9 cellular contexts compared by ENCODE assay signal in genomic region chr1:178543291-178543609, GRCh38. TPM values are rescaled to one million over a fixed set of nuclear protein-coding genes. Genes with fewer than 3 reads are reported as not detected.
DNase-seq lines count a peak whose midpoint lies in the region; ATAC-seq and TF ChIP-seq lines count a peak whose summit lies in the region.
"Had no signal": no experiment of that assay in that cellular context is flagged by ENCODE, and none has a peak within 500 bp of the region (broad histone marks: within the 10 kb centered on the region; RNA-seq: fewer than 3 reads in every experiment).

No MANE protein-coding gene starts in this region.

- H4K5ac ChIP-seq in IMR-90 (ENCODE audit: low read depth, low read length) = peak overlapping the region; percentile 90

- H4K8ac ChIP-seq in IMR-90 (ENCODE audit: low read depth in 2 of 2, low read length in 2 of 2) = peak overlapping the region; percentile 48 to 77

- peak overlapping the region; percentile 12 for H2AK9ac ChIP-seq in IMR-90 (replicated peaks; ENCODE audit: low read depth, low read length, poor library complexity)

- no TSS peak for BruUV-seq in IMR-90 (replicated peaks; lab: Mats Ljungman, UMichigan)
- BruUV-seq in mammary epithelial cell (replicated peaks; lab: Mats Ljungman, UMichigan) = no TSS peak

- H3K4me1 ChIP-seq in IMR-90 (ENCODE audit: control insufficient read depth, insufficient read depth, low read length) = peaks cover 35% of the 10 kb centered on the region
- H3K4me1 ChIP-seq in mammary epithelial cell (ENCODE audit: insufficient read depth, low read length) = peaks cover 17% of the 10 kb centered on the region
- H3K4me1 ChIP-seq in mesodermal cell (ENCODE audit: control insufficient read depth, insufficient read depth, low read length, poor library complexity, severe bottlenecking) = peaks cover 6% of the 10 kb centered on the region

- peak overlapping the region; percentile 63 for H2BK120ac ChIP-seq in IMR-90 (ENCODE audit: low read depth, low read length)

- H3K36me3 ChIP-seq in IMR-90 (ENCODE audit: control insufficient read depth, insufficient read depth, low read length) (peaks cover 13% of the 10 kb centered on the region; the same call in 1 of the 2 replicates), mammary epithelial cell (ENCODE audit: insufficient read depth, low read length) (no peaks in the 10 kb centered on the region), mesodermal cell (ENCODE audit: control insufficient read depth, insufficient read depth, low read length) (no peaks in the 10 kb centered on the region)

- H3K27ac ChIP-seq in IMR-90 (ENCODE audit: insufficient read depth, low read length) (peak overlapping the region; percentile 93), mammary epithelial cell (ENCODE audit: insufficient read depth, low read depth, low read length) (no peak overlapping the region), mesodermal cell (ENCODE audit: low read depth, low read length, severe bottlenecking) (peak overlapping the region; percentile 88)

- no peak for TF ChIP-seq CTCF in GM13977 (IDR thresholded peaks at IDR 0.05; ENCODE audit: extremely low read depth, insufficient read depth, missing control alignments)
- no peak for TF ChIP-seq CTCF in IMR-90 (conservative IDR thresholded peaks at IDR 0.05; ENCODE audit: low read depth, low read length)
- no peak for TF ChIP-seq CTCF in mammary epithelial cell (conservative IDR thresholded peaks at IDR 0.05 in 1 of 2, IDR thresholded peaks at IDR 0.05 in 1 of 2; ENCODE audit: extremely low read depth in 1 of 2, insufficient read depth in 1 of 2, low read depth in 1 of 2, low read length in 2 of 2)
- TF ChIP-seq CTCF in GM13976 (IDR thresholded peaks at IDR 0.05; ENCODE audit: borderline replicate concordance, control extremely low read depth, extremely low read depth, insufficient read depth, missing control alignments) = no peak

- peak overlapping the region; percentile 92 for H2AFZ ChIP-seq in IMR-90 (replicated peaks; ENCODE audit: low read length, poor library complexity)
- H2AFZ ChIP-seq in mammary epithelial cell (ENCODE audit: low read depth, low read length) = peak overlapping the region; percentile 100

- H3K4ac ChIP-seq in IMR-90 (ENCODE audit: low read depth, low read length) = peak overlapping the region; percentile 58

- H3K9me1 ChIP-seq in IMR-90 (ENCODE audit: insufficient read depth, low read length) = peaks cover 28% of the 10 kb centered on the region

- peak overlapping the region; percentile 20; the same call in 1 of the 3 replicates for H2BK15ac ChIP-seq in IMR-90 (ENCODE audit: low read depth, low read length)

- peaks cover 20 to 47% of the 10 kb centered on the region in 2 experiments for H3K79me1 ChIP-seq in IMR-90 (ENCODE audit: low read depth in 1 of 2, low read length in 2 of 2)

- ATAC-seq in GM21529 (IDR thresholded peaks at IDR 0.05; ENCODE audit: unreplicated experiment) (peak; percentile 45), IMR-90 (ENCODE audit: low read depth) (peak; percentile 0; the same call in 1 of the 2 replicates)

- H3K9me3 ChIP-seq in IMR-90 (ENCODE audit: control insufficient read depth, insufficient read depth, low read length) (no peaks in the 10 kb centered on the region), mammary epithelial cell (replicated peaks; ENCODE audit: insufficient read depth, low read length) (no peaks in the 10 kb centered on the region), mesodermal cell (ENCODE audit: control insufficient read depth, low read length) (no peaks in the 10 kb centered on the region)

- H3K4me2 ChIP-seq in IMR-90 (ENCODE audit: low read depth, low read length) (peak overlapping the region; percentile 88), mammary epithelial cell (ENCODE audit: insufficient read depth, low read depth, low read length) (peak overlapping the region; percentile 93)

- intact Hi-C loops in IMR-90 (cut with micrococcal nuclease) = loop anchor here (1.0 to 10.0 kb wide), 9 partner anchors 66 to 362 kb away; no protein-coding TSS in a partner anchor
- intact Hi-C loops in mammary epithelial cell (cut with micrococcal nuclease) = loop anchor here (1.0 to 2.0 kb wide), 2 partner anchors 66 to 182 kb away; partner anchors contain the start of gene RALGPS2

- dilution Hi-C loops in IMR-90 (cut with HindIII; ENCODE audit: low sequenced_read_pairs, unreplicated experiment) = no loop called here
- dilution Hi-C loops in mammary epithelial cell (cut with HindIII; ENCODE audit: low sequenced_read_pairs) = no loop called here

- in situ Hi-C loops in GM13977 (cut with MboI; ENCODE audit: low pct_unique_long_range_greater_than_20kb, low sequenced_read_pairs, unreplicated experiment) = loop anchor here (10.0 to 25.0 kb wide), 2 partner anchors 222 to 819 kb away; partner anchors contain the start of gene AXDND1
- in situ Hi-C loops in IMR-90 (cut with MboI; ENCODE audit: low sequenced_read_pairs) = loop anchor here (10.0 kb wide), 2 partner anchors 192 to 222 kb away; no protein-coding TSS in a partner anchor
- in situ Hi-C loops in mammary epithelial cell (cut with MboI; ENCODE audit: low sequenced_read_pairs in 2 of 2) = loop anchor here in 1 of 2 donors (25.0 kb wide), 1 partner anchor 819 kb away; the partner anchor contains the start of gene AXDND1
- in situ Hi-C loops in GM13976 (cut with MboI; ENCODE audit: low sequenced_read_pairs, unreplicated experiment) = loop anchor here (25.0 kb wide), 1 partner anchor 819 kb away; the partner anchor contains the start of gene AXDND1

- POLR2A ChIA-PET in IMR-90 (lab: Charles Lee; ENCODE audit: unreplicated experiment) = interaction anchor here (1.4 kb wide), 1 partner anchor 183 kb away, joined by 3 read pairs; no protein-coding TSS in a partner anchor

- peak overlapping the region; percentile 39 for H4K91ac ChIP-seq in IMR-90 (ENCODE audit: insufficient read depth, low read depth, low read length)

- H3K23ac ChIP-seq in IMR-90 (ENCODE audit: low read depth, low read length) = peak overlapping the region; percentile 43

- H3K18ac ChIP-seq in IMR-90 (ENCODE audit: low read depth, low read length) = peak overlapping the region; percentile 68

- H4K20me1 ChIP-seq in IMR-90 (ENCODE audit: insufficient read depth, low read length) = no peaks in the 10 kb centered on the region
- no peaks in the 10 kb centered on the region for H4K20me1 ChIP-seq in mammary epithelial cell (ENCODE audit: insufficient read depth, low read length)

- TF ChIP-seq POLR2A in IMR-90 (IDR thresholded peaks at IDR 0.05; ENCODE audit: low read depth, low read length) = no peak

- H2AK5ac ChIP-seq in IMR-90 (ENCODE audit: low read depth, low read length) = peak overlapping the region; percentile 1; the same call in 1 of the 2 replicates

- CTCF ChIA-PET in IMR-90 (lab: Yijun Ruan, JAX) (interaction anchor here (0.6 to 2.4 kb wide), 18 partner anchors 29 to 463 kb away, joined by 3 to 16 read pairs (median 3); no protein-coding TSS in a partner anchor), mammary epithelial cell (lab: Charles Lee; ENCODE audit: low non-redundant PET) (interaction anchor here (0.5 to 0.8 kb wide), 5 partner anchors 67 to 210 kb away, joined by 3 to 5 read pairs (median 4); no protein-coding TSS in a partner anchor)

- peak; percentile 42 for DNase-seq in GM13977 (ENCODE audit: low spot score)
- DNase-seq in IMR-90 = no peak
- DNase-seq in mammary epithelial cell = no peak
- DNase-seq in medulla oblongata (ENCODE audit: extremely low spot score) = no peak
- no peak for DNase-seq in GM13976 (ENCODE audit: low spot score)
- DNase-seq in hippocampal formation (lab: John Stamatoyannopoulos, UW) = no peak

- H3K9ac ChIP-seq in IMR-90 (ENCODE audit: low read depth, low read length) (peak overlapping the region; percentile 78), mammary epithelial cell (ENCODE audit: insufficient read depth, low read length) (no peak overlapping the region)

- no peak for TF ChIP-seq RAD21 in IMR-90 (IDR thresholded peaks at IDR 0.05; ENCODE audit: low read length)

- peak overlapping the region; percentile 41 for H2BK20ac ChIP-seq in IMR-90 (ENCODE audit: low read depth, low read length)

- H3K4me3 ChIP-seq in IMR-90 (ENCODE audit: insufficient read depth, low read depth, low read length) (peak overlapping the region; percentile 64), mammary epithelial cell (replicated peaks in 1 of 3; ENCODE audit: insufficient read depth in 1 of 3, low read depth in 2 of 3, low read length in 3 of 3) (peak overlapping the region; percentile 49 to 85 (median 71)), mesodermal cell (ENCODE audit: extremely low read depth, insufficient read depth, low read length, poor library complexity, severe bottlenecking) (peak overlapping the region; percentile 72)

- H3K14ac ChIP-seq in IMR-90 (replicated peaks; ENCODE audit: low read depth, low read length) = peak overlapping the region; percentile 29

- H3K79me2 ChIP-seq in mammary epithelial cell (ENCODE audit: insufficient read depth, low read length) = no peaks in the 10 kb centered on the region

- no peaks in the 10 kb centered on the region for H3K27me3 ChIP-seq in IMR-90 (ENCODE audit: control insufficient read depth, insufficient read depth, low read length)
- H3K27me3 ChIP-seq in mammary epithelial cell (ENCODE audit: insufficient read depth, low read length) = no peaks in the 10 kb centered on the region

- peak overlapping the region; percentile 90 for H2BK5ac ChIP-seq in IMR-90 (ENCODE audit: low read depth, low read length, poor library complexity, severe bottlenecking)

- H3K56ac ChIP-seq in IMR-90 (ENCODE audit: extremely low read depth, insufficient read depth, low read length) = peak overlapping the region; percentile 76

- 0% methylated on average over 1 of the region's 10 CpGs; no CpG with 5 or more reads in 1 of the 2 experiments for WGBS in IMR-90 (ENCODE audit: extremely low coverage in 2 of 2, insufficient read length in 1 of 2), 2 experiments
- 5% methylated on average over 10 of the region's 10 CpGs for WGBS in mammary epithelial cell (ENCODE audit: low coverage, missing lambda C conversion rate)
- 11 to 12% methylated on average over 9 to 10 of the region's 10 CpGs for WGBS in mesodermal cell (ENCODE audit: insufficient coverage in 2 of 2), 2 experiments

TF ChIP-seq in IMR-90, 13 proteins besides CTCF, POLR2A, EP300 and RAD21 (continues in another document):
- no peak for TF ChIP-seq NFE2L2 (IDR thresholded peaks at IDR 0.05; ENCODE audit: low read depth, low read length)
- no peak for TF ChIP-seq CHD1 (IDR thresholded peaks at IDR 0.05; ENCODE audit: low read depth, low read length)

RNA-seq across cellular contexts. Expression of gene TEX35, which starts 30.3 kb away (rescaled TPM):
- not detected in 2 replicates for total RNA-seq in IMR-90 (2012; rRNA removed)
- polyA plus RNA-seq in IMR-90 (2012; rRNA removed) = 0.05 TPM in 1 of 2 replicates, not detected in the other
- polyA plus RNA-seq in IMR-90 (2012; cell fraction: cytosol; rRNA removed) = 0.04 TPM in 1 of 2 replicates, not detected in the other
- polyA plus RNA-seq in IMR-90 (2012; cell fraction: nucleus; rRNA removed; ENCODE audit: low replicate concordance) = 0.11 and 0.16 TPM in 2 replicates
- not detected for total RNA-seq in mammary epithelial cell
- not detected for polyA plus RNA-seq in mammary epithelial cell
- not detected for polyA minus RNA-seq in mammary epithelial cell
- not detected for polyA plus RNA-seq in mesodermal cell (2013, experiment 1 of 2)
- not detected for polyA plus RNA-seq in mesodermal cell (2013, experiment 2 of 2)
- total RNA-seq: temporal lobe had no signal

RNA-seq across cellular contexts. Expression of gene CLEC20A, which starts 46.5 kb away (rescaled TPM):
- not detected in 2 replicates for total RNA-seq in IMR-90 (2012; rRNA removed)
- polyA plus RNA-seq in IMR-90 (2012; rRNA removed) = not detected in 2 replicates
- not detected in 2 replicates for polyA plus RNA-seq in IMR-90 (2012; cell fraction: cytosol; rRNA removed)
- not detected in 2 replicates for polyA plus RNA-seq in IMR-90 (2012; cell fraction: nucleus; rRNA removed; ENCODE audit: low replicate concordance)
- total RNA-seq in mammary epithelial cell = not detected
- polyA plus RNA-seq in mammary epithelial cell = not detected
- polyA minus RNA-seq in mammary epithelial cell = not detected
- polyA plus RNA-seq in mesodermal cell (2013, experiment 1 of 2) = not detected
- polyA plus RNA-seq in mesodermal cell (2013, experiment 2 of 2) = not detected
- total RNA-seq: temporal lobe had no signal
